1 cellular context compared by ENCODE assay signal in the genomic region with DNA sequence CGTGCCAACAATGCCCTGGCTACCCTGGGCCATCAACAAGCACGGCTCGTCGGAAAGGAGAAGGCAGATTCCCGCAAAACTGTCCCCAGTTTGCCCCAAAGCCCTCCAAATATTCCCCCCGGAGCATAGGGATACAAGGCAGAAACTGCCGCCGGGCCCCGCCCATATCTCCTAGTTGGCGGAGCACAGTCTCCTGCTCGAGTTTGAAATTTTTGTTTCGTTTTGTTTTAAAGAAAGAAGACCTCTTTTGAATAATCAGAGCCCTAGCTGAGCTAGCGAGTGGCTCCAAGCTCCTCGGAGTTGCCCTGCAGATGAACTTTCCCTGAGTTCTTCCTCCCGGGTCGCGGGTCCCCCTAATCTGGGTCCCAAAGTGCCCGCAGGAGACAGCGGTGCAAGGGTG.
TF ChIP-seq lines count a peak whose summit lies in the region.

No MANE protein-coding gene starts in this region.

TF ChIP-seq in GM23338, 12 proteins besides CTCF, POLR2A, EP300 and RAD21:
- TF ChIP-seq, protein P1, sequence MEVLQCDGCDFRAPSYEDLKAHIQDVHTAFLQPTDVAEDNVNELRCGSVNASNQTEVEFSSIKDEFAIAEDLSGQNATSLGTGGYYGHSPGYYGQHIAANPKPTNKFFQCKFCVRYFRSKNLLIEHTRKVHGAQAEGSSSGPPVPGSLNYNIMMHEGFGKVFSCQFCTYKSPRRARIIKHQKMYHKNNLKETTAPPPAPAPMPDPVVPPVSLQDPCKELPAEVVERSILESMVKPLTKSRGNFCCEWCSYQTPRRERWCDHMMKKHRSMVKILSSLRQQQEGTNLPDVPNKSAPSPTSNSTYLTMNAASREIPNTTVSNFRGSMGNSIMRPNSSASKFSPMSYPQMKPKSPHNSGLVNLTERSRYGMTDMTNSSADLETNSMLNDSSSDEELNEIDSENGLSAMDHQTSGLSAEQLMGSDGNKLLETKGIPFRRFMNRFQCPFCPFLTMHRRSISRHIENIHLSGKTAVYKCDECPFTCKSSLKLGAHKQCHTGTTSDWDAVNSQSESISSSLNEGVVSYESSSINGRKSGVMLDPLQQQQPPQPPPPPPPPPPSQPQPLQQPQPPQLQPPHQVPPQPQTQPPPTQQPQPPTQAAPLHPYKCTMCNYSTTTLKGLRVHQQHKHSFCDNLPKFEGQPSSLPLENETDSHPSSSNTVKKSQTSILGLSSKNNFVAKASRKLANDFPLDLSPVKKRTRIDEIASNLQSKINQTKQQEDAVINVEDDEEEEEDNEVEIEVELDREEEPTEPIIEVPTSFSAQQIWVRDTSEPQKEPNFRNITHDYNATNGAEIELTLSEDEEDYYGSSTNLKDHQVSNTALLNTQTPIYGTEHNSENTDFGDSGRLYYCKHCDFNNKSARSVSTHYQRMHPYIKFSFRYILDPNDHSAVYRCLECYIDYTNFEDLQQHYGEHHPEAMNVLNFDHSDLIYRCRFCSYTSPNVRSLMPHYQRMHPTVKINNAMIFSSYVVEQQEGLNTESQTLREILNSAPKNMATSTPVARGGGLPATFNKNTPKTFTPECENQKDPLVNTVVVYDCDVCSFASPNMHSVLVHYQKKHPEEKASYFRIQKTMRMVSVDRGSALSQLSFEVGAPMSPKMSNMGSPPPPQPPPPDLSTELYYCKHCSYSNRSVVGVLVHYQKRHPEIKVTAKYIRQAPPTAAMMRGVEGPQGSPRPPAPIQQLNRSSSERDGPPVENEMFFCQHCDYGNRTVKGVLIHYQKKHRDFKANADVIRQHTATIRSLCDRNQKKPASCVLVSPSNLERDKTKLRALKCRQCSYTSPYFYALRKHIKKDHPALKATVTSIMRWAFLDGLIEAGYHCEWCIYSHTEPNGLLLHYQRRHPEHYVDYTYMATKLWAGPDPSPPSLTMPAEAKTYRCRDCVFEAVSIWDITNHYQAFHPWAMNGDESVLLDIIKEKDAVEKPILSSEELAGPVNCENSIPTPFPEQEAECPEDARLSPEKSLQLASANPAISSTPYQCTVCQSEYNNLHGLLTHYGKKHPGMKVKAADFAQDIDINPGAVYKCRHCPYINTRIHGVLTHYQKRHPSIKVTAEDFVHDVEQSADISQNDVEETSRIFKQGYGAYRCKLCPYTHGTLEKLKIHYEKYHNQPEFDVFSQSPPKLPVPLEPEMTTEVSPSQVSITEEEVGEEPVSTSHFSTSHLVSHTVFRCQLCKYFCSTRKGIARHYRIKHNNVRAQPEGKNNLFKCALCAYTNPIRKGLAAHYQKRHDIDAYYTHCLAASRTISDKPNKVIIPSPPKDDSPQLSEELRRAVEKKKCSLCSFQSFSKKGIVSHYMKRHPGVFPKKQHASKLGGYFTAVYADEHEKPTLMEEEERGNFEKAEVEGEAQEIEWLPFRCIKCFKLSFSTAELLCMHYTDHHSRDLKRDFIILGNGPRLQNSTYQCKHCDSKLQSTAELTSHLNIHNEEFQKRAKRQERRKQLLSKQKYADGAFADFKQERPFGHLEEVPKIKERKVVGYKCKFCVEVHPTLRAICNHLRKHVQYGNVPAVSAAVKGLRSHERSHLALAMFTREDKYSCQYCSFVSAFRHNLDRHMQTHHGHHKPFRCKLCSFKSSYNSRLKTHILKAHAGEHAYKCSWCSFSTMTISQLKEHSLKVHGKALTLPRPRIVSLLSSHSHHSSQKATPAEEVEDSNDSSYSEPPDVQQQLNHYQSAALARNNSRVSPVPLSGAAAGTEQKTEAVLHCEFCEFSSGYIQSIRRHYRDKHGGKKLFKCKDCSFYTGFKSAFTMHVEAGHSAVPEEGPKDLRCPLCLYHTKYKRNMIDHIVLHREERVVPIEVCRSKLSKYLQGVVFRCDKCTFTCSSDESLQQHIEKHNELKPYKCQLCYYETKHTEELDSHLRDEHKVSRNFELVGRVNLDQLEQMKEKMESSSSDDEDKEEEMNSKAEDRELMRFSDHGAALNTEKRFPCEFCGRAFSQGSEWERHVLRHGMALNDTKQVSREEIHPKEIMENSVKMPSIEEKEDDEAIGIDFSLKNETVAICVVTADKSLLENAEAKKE (CRISPR knock-in tag; IDR thresholded peaks at IDR 0.05), result no peak
- no peak for TF ChIP-seq STAT1 (IDR thresholded peaks at IDR 0.05; ENCODE audit: unreplicated experiment)
- no peak for TF ChIP-seq REST (IDR thresholded peaks at IDR 0.05; ENCODE audit: unreplicated experiment)
- no peak for TF ChIP-seq CREB1 (CRISPR knock-in tag; IDR thresholded peaks at IDR 0.05; ENCODE audit: low read depth)
- TF ChIP-seq NANOG (IDR thresholded peaks at IDR 0.05; ENCODE audit: borderline replicate concordance), result no peak
- TF ChIP-seq EZH2 (IDR thresholded peaks at IDR 0.05; ENCODE audit: low read depth, unreplicated experiment), result no peak
- no peak for TF ChIP-seq JUNB (IDR thresholded peaks at IDR 0.05; ENCODE audit: unreplicated experiment)
- TF ChIP-seq, protein P2, sequence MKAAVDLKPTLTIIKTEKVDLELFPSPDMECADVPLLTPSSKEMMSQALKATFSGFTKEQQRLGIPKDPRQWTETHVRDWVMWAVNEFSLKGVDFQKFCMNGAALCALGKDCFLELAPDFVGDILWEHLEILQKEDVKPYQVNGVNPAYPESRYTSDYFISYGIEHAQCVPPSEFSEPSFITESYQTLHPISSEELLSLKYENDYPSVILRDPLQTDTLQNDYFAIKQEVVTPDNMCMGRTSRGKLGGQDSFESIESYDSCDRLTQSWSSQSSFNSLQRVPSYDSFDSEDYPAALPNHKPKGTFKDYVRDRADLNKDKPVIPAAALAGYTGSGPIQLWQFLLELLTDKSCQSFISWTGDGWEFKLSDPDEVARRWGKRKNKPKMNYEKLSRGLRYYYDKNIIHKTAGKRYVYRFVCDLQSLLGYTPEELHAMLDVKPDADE (IDR thresholded peaks at IDR 0.05), result no peak
- no peak for TF ChIP-seq EZH2phosphoT487 (IDR thresholded peaks at IDR 0.05; ENCODE audit: unreplicated experiment)
